22 cellular contexts compared by ENCODE assay signal in genomic region chr1:30381671-30382365, GRCh38.
A peak's percentile ranks its signal among the peaks of the same experiment; 100 is the strongest.
DNase-seq lines count a peak whose midpoint lies in the region; FAIRE-seq and TF ChIP-seq lines count a peak whose summit lies in the region.
"Had no signal": no experiment of that assay in that cellular context is flagged by ENCODE, and none has a peak within 500 bp of the region (broad histone marks: within the 10 kb centered on the region; RNA-seq: fewer than 3 reads in every experiment).

No MANE protein-coding gene starts in this region.

- no peaks in the 10 kb centered on the region for H3K79me2 ChIP-seq in astrocyte (ENCODE audit: insufficient read depth, low read length)

- TF ChIP-seq POLR2A in Peyer's patch (IDR thresholded peaks at IDR 0.05) (no peak), spleen (IDR thresholded peaks at IDR 0.05) (no peak)

- peaks cover 10% of the 10 kb centered on the region for H3K4me1 Mint-ChIP-seq in astrocyte (ENCODE audit: low read depth, unreplicated experiment)

- H3K4me1 ChIP-seq in Peyer's patch (no peaks in the 10 kb centered on the region), astrocyte (ENCODE audit: insufficient read depth, low read length) (peaks cover 18% of the 10 kb centered on the region), spleen (peaks cover 2 to 19% (median 6%) of the 10 kb centered on the region in 6 donors)

- H3K27ac Mint-ChIP-seq in astrocyte (ENCODE audit: unreplicated experiment) = peak overlapping the region; percentile 15
- H3K27ac Mint-ChIP-seq: CD4-positive, alpha-beta memory T cell; GM23338; H9 had no signal

- H3K4me3 Mint-ChIP-seq in astrocyte (ENCODE audit: unreplicated experiment) = no peak overlapping the region
- H3K4me3 Mint-ChIP-seq: CD4-positive, alpha-beta memory T cell; GM23338; H9 had no signal

- H3K36me3 ChIP-seq in Peyer's patch (no peaks in the 10 kb centered on the region), astrocyte (ENCODE audit: insufficient read depth, low read length) (no peaks in the 10 kb centered on the region), spleen (no peaks in the 10 kb centered on the region)

- no peak overlapping the region for H3K4me2 ChIP-seq in astrocyte (ENCODE audit: low read length)
- H3K4me2 ChIP-seq: GM23338 had no signal

- no peak overlapping the region for H2AFZ ChIP-seq in astrocyte (ENCODE audit: low read depth, low read length)
- H2AFZ ChIP-seq: GM23338 had no signal

- H3K27me3 Mint-ChIP-seq in astrocyte (ENCODE audit: low read depth, unreplicated experiment) = peaks cover 46% of the 10 kb centered on the region

- H3K9me3 ChIP-seq in Peyer's patch (no peaks in the 10 kb centered on the region), astrocyte (ENCODE audit: insufficient read depth, low read depth, low read length) (no peaks in the 10 kb centered on the region), spleen (no peaks in the 10 kb centered on the region)

- H3K27ac ChIP-seq in Peyer's patch = no peak overlapping the region
- no peak overlapping the region for H3K27ac ChIP-seq in astrocyte (ENCODE audit: low read depth, low read length)
- H3K27ac ChIP-seq in spleen = no peak overlapping the region

- H3K9ac ChIP-seq in astrocyte (ENCODE audit: low read length) = no peak overlapping the region

- H3K27me3 ChIP-seq in Peyer's patch (no peaks in the 10 kb centered on the region), astrocyte (ENCODE audit: insufficient read depth, low read length) (peaks cover 8% of the 10 kb centered on the region), spleen (replicated peaks in 1 of 7) (peaks cover 0 to 76% (median 9%) of the 10 kb centered on the region in 7 donors)

- intact Hi-C loops in spleen (cut with DNase I; ENCODE audit: low total_unique reads) = loop anchor here (5.0 kb wide), 1 partner anchor 1145 kb away; the partner anchor contains the start of gene PTPRU

- H3K9me3 Mint-ChIP-seq in astrocyte (ENCODE audit: unreplicated experiment) = no peaks in the 10 kb centered on the region
- H3K9me3 Mint-ChIP-seq: CD4-positive, alpha-beta memory T cell; GM23338; H9 had no signal

- H4K20me1 ChIP-seq in astrocyte (ENCODE audit: insufficient read depth, low read length) = no peaks in the 10 kb centered on the region

- no peaks in the 10 kb centered on the region for H3K36me3 Mint-ChIP-seq in astrocyte (ENCODE audit: low read depth, unreplicated experiment)
- H3K36me3 Mint-ChIP-seq: CD4-positive, alpha-beta memory T cell had no signal

- 61 to 76% (median 71%) methylated on average over 5 to 7 of the region's 7 CpGs for WGBS in spleen, 5 donors

- H3K4me3 ChIP-seq in Peyer's patch = no peak overlapping the region
- no peak overlapping the region for H3K4me3 ChIP-seq in astrocyte (ENCODE audit: insufficient read depth, low read depth, low read length)
- H3K4me3 ChIP-seq in spleen = no peak overlapping the region
- H3K4me3 ChIP-seq: GM23338, K562 had no signal

- DNase-seq in Peyer's patch = peak in 2 of 3 donors; percentile 14 to 28
- DNase-seq in astrocyte (ENCODE audit: low read depth) = no peak
- peak; percentile 55 for DNase-seq in mesenteric fat pad (ENCODE audit: low spot score)
- DNase-seq in spleen = peak; percentile 53
- no peak for DNase-seq in retina
- no peak for DNase-seq in SW 1271 (lab: John Stamatoyannopoulos, UW)
- no peak for DNase-seq in Kasumi-1 (lab: John Stamatoyannopoulos, UW)
- DNase-seq: CD4-positive, alpha-beta memory T cell; COR-L47; DMS53; H9; MV-4-11; NCI-H1105; NCI-H1436 treated with DMSO at 0.1 percent for 48 hours; NCI-H446; NCI-H524 treated with DMSO at 0.1 percent for 48 hours; NCI-H774; SHP77 treated with DMSO at 0.1 percent for 48 hours had no signal

- FAIRE-seq in astrocyte (lab: Jason Lieb, UNC) = no peak
- FAIRE-seq: GM18507, HepG2, K562 had no signal

- TF ChIP-seq CTCF in Peyer's patch (IDR thresholded peaks at IDR 0.05) = no peak
- no peak for TF ChIP-seq CTCF in astrocyte (IDR thresholded peaks at IDR 0.05; ENCODE audit: insufficient read depth, low read depth, low read length)
- no peak for TF ChIP-seq CTCF in spleen (IDR thresholded peaks at IDR 0.05 in 8 of 11, conservative IDR thresholded peaks at IDR 0.05 in 3 of 11)

Comparison
In these comparisons a context has a peak if more than half of its experiments do, and no peak if none do; other contexts are left out.
1. DNase-seq: peak in Peyer's patch (2 of 3), mesenteric fat pad (single experiment) and spleen (single experiment); none in astrocyte (single experiment), retina (single experiment), SW 1271 (0 of 2) and Kasumi-1 (0 of 2).